ENCODE assay signal across 15 cellular contexts in genomic region chr15:100042558-100042957, GRCh38.
DNase-seq lines count a peak whose midpoint lies in the region; ATAC-seq and TF ChIP-seq lines count a peak whose summit lies in the region.
"Had no signal": no experiment of that assay in that cellular context is flagged by ENCODE, and none has a peak within 500 bp of the region (broad histone marks: within the 10 kb centered on the region; RNA-seq: fewer than 3 reads in every experiment).

No MANE protein-coding gene starts in this region.

- no peak overlapping the region for H3K4ac ChIP-seq in mesenchymal stem cell (ENCODE audit: low read depth in 1 of 2, low read length in 2 of 2)

- no peak; the same call in 1 of the 2 replicates for TF ChIP-seq CTCF in C4-2B (conservative IDR thresholded peaks at IDR 0.05)

- no peak overlapping the region for H2BK15ac ChIP-seq in mesenchymal stem cell (ENCODE audit: low read depth, poor library complexity, severe bottlenecking)

- H3K4me1 ChIP-seq in mesenchymal stem cell (ENCODE audit: control insufficient read depth, insufficient read depth, low read depth, low read length), result peaks cover 6% of the 10 kb centered on the region
- H3K4me1 ChIP-seq: gastroesophageal sphincter had no signal

- H3K79me1 ChIP-seq in mesenchymal stem cell (replicated peaks; ENCODE audit: low read length, poor library complexity, severe bottlenecking), result no peaks in the 10 kb centered on the region

- no peak overlapping the region for H3K14ac ChIP-seq in mesenchymal stem cell (ENCODE audit: low read length in 2 of 2)

- H3K36me3 ChIP-seq in mesenchymal stem cell (ENCODE audit: control insufficient read depth in 1 of 2, insufficient read depth in 2 of 2, low read depth in 1 of 2, low read length in 2 of 2), result no peaks in the 10 kb centered on the region
- H3K36me3 ChIP-seq: gastroesophageal sphincter, transverse colon had no signal

- intact Hi-C loops in activated T-helper 2 cell treated with anti-CD3 and anti-CD28 coated beads, Interferon-gamma antibody, Interleukin-2, Interleukin-4, amounts not matched to agents 10 μg/mL and 5 μg/mL and 100 μg/mL, durations not matched to agents 14 hours and 24 hours and 36 hours (cut with micrococcal nuclease), result no loop called here

- no peak overlapping the region for H4K8ac ChIP-seq in mesenchymal stem cell (ENCODE audit: low read length)

- ATAC-seq in HG03039 (IDR thresholded peaks at IDR 0.05; ENCODE audit: unreplicated experiment), result no peak
- ATAC-seq: gastroesophageal sphincter had no signal

- H3K4me1 Mint-ChIP-seq in activated T-helper 2 cell treated with anti-CD3 and anti-CD28 coated beads, Interferon-gamma antibody, Interleukin-2, Interleukin-4, amounts not matched to agents 10 μg/mL and 5 μg/mL and 100 μg/mL, durations not matched to agents 14 hours and 24 hours and 36 hours (ENCODE audit: low read depth), result peaks cover 5% of the 10 kb centered on the region
- H3K4me1 Mint-ChIP-seq in immature natural killer cell, result no peaks in the 10 kb centered on the region

- DNase-seq in NAMALWA (ENCODE audit: low spot score) (peak; percentile 3), brain pericyte (ENCODE audit: low read depth, low spot score) (peak; percentile 13), mesenchymal stem cell (peak; percentile 61), hepatic stellate cell (ENCODE audit: low spot score) (no peak), immature natural killer cell (no peak)
- no peak for DNase-seq in activated T-helper 2 cell treated with anti-CD3 and anti-CD28 coated beads, Interferon-gamma antibody, Interleukin-2, Interleukin-4, amounts not matched to agents 10 μg/mL and 5 μg/mL and 100 μg/mL, durations not matched to agents 14 hours and 24 hours and 36 hours (ENCODE audit: low spot score)
- DNase-seq: activated CD4-positive, CD25-positive, alpha-beta regulatory T cell; activated naive CD8-positive, alpha-beta T cell treated with anti-CD3 and anti-CD28 coated beads for 36 hours; dorsolateral prefrontal cortex; NCI-H2029 treated with DMSO at 0.1 percent for 48 hours; stimulated activated CD8-positive, alpha-beta memory T cell treated with anti-CD3 and anti-CD28 coated beads, Interleukin-4, amount 100 ng/mL, for 48 hours; transverse colon had no signal

- no peak overlapping the region for H2BK12ac ChIP-seq in mesenchymal stem cell (ENCODE audit: low read length in 2 of 2)

- no peak overlapping the region for H4K91ac ChIP-seq in mesenchymal stem cell (ENCODE audit: low read length)

- H3K4me2 ChIP-seq in mesenchymal stem cell (ENCODE audit: low read length, poor library complexity, severe bottlenecking), result no peak overlapping the region

- no peak overlapping the region for H3K18ac ChIP-seq in mesenchymal stem cell (ENCODE audit: low read depth in 1 of 2, low read length in 2 of 2)

- H2AK5ac ChIP-seq in mesenchymal stem cell (ENCODE audit: low read length, severe bottlenecking), result no peak overlapping the region

- no peak overlapping the region for H3K27ac Mint-ChIP-seq in activated T-helper 2 cell treated with anti-CD3 and anti-CD28 coated beads, Interferon-gamma antibody, Interleukin-2, Interleukin-4, amounts not matched to agents 10 μg/mL and 5 μg/mL and 100 μg/mL, durations not matched to agents 14 hours and 24 hours and 36 hours
- no peak overlapping the region for H3K27ac Mint-ChIP-seq in immature natural killer cell
- H3K27ac Mint-ChIP-seq: activated naive CD8-positive, alpha-beta T cell treated with anti-CD3 and anti-CD28 coated beads for 36 hours had no signal

- no peak overlapping the region for H2BK5ac ChIP-seq in mesenchymal stem cell (ENCODE audit: low read depth, low read length, poor library complexity, severe bottlenecking)

- 34% methylated on average over 3 of the region's 5 CpGs for WGBS in mesenchymal stem cell

- H3K4me3 Mint-ChIP-seq in activated T-helper 2 cell treated with anti-CD3 and anti-CD28 coated beads, Interferon-gamma antibody, Interleukin-2, Interleukin-4, amounts not matched to agents 10 μg/mL and 5 μg/mL and 100 μg/mL, durations not matched to agents 14 hours and 24 hours and 36 hours (ENCODE audit: low read depth), result no peak overlapping the region
- no peak overlapping the region for H3K4me3 Mint-ChIP-seq in immature natural killer cell
- H3K4me3 Mint-ChIP-seq: activated naive CD8-positive, alpha-beta T cell treated with anti-CD3 and anti-CD28 coated beads for 36 hours had no signal

- H3K23ac ChIP-seq in mesenchymal stem cell (ENCODE audit: low read length in 2 of 2), result no peak overlapping the region

- no peaks in the 10 kb centered on the region for H3K36me3 Mint-ChIP-seq in activated T-helper 2 cell treated with anti-CD3 and anti-CD28 coated beads, Interferon-gamma antibody, Interleukin-2, Interleukin-4, amounts not matched to agents 10 μg/mL and 5 μg/mL and 100 μg/mL, durations not matched to agents 14 hours and 24 hours and 36 hours (ENCODE audit: low read depth)
- H3K36me3 Mint-ChIP-seq in immature natural killer cell, result peaks cover 0 to 5% (median 0%) of the 10 kb centered on the region in 3 donors

- no peak overlapping the region for H2BK120ac ChIP-seq in mesenchymal stem cell (ENCODE audit: low read depth, low read length)

- no peak overlapping the region for H3K9ac ChIP-seq in mesenchymal stem cell (ENCODE audit: low read length)

- no peaks in the 10 kb centered on the region for H3K27me3 ChIP-seq in mesenchymal stem cell (ENCODE audit: control insufficient read depth in 1 of 2, insufficient read depth in 1 of 2, low read length in 2 of 2)
- H3K27me3 ChIP-seq: dorsolateral prefrontal cortex, gastroesophageal sphincter, transverse colon had no signal

- H3K27ac ChIP-seq in C4-2B, result peak overlapping the region; percentile 70; the same call in 1 of the 2 replicates
- H3K27ac ChIP-seq in mesenchymal stem cell (ENCODE audit: low read length, poor library complexity, severe bottlenecking), result peak overlapping the region; percentile 86
- H3K27ac ChIP-seq: gastroesophageal sphincter, transverse colon had no signal

- H3K9me3 Mint-ChIP-seq in activated T-helper 2 cell treated with anti-CD3 and anti-CD28 coated beads, Interferon-gamma antibody, Interleukin-2, Interleukin-4, amounts not matched to agents 10 μg/mL and 5 μg/mL and 100 μg/mL, durations not matched to agents 14 hours and 24 hours and 36 hours, result no peaks in the 10 kb centered on the region
- H3K9me3 Mint-ChIP-seq in immature natural killer cell, result peaks cover 0 to 3% (median 0%) of the 10 kb centered on the region in 6 donors

- no peaks in the 10 kb centered on the region for H3K9me3 ChIP-seq in mesenchymal stem cell (ENCODE audit: control insufficient read depth, low read length)
- H3K9me3 ChIP-seq: gastroesophageal sphincter, transverse colon had no signal

- H3K27me3 Mint-ChIP-seq in activated T-helper 2 cell treated with anti-CD3 and anti-CD28 coated beads, Interferon-gamma antibody, Interleukin-2, Interleukin-4, amounts not matched to agents 10 μg/mL and 5 μg/mL and 100 μg/mL, durations not matched to agents 14 hours and 24 hours and 36 hours (ENCODE audit: low read depth), result no peaks in the 10 kb centered on the region
- peaks cover 1 to 5% (median 2%) of the 10 kb centered on the region in 3 donors for H3K27me3 Mint-ChIP-seq in immature natural killer cell (ENCODE audit: low read depth in 3 of 3)
- H3K27me3 Mint-ChIP-seq: activated naive CD8-positive, alpha-beta T cell treated with anti-CD3 and anti-CD28 coated beads for 36 hours had no signal

- H2AFZ ChIP-seq in mesenchymal stem cell (ENCODE audit: low read depth, low read length), result no peak overlapping the region

- H3K4me3 ChIP-seq in mesenchymal stem cell (ENCODE audit: insufficient read depth in 1 of 2, low read depth in 1 of 2, low read length in 2 of 2), result peak overlapping the region in 1 of 2 experiments; percentile 28
- H3K4me3 ChIP-seq: gastroesophageal sphincter, transverse colon had no signal

Comparison
In these comparisons a context has a peak if more than half of its experiments do, and no peak if none do; other contexts are left out.
1. DNase-seq: peak in NAMALWA (single experiment), brain pericyte (single experiment) and mesenchymal stem cell (single experiment); none in hepatic stellate cell (single experiment), activated T-helper 2 cell treated with anti-CD3 and anti-CD28 coated beads, Interferon-gamma antibody, Interleukin-2, Interleukin-4, amounts not matched to agents 10 μg/mL and 5 μg/mL and 100 μg/mL, durations not matched to agents 14 hours and 24 hours and 36 hours (single experiment) and immature natural killer cell (0 of 3).